In genomic region chr9:69816775-69817174, GRCh38 we compare ENCODE assay signal across 20 cellular contexts. TPM values are rescaled to one million over a fixed set of nuclear protein-coding genes. Genes with fewer than 3 reads are reported as not detected.
A peak's percentile ranks its signal among the peaks of the same experiment; 100 is the strongest.
DNase-seq lines count a peak whose midpoint lies in the region; ATAC-seq and TF ChIP-seq lines count a peak whose summit lies in the region.
"Had no signal": no experiment of that assay in that cellular context is flagged by ENCODE, and none has a peak within 500 bp of the region (broad histone marks: within the 10 kb centered on the region; RNA-seq: fewer than 3 reads in every experiment).

No MANE protein-coding gene starts in this region.

- peaks cover 13% of the 10 kb centered on the region for H3K27me3 Mint-ChIP-seq in activated naive CD8-positive, alpha-beta T cell treated with anti-CD3 and anti-CD28 coated beads, Interleukin-2, amount 10 ng/mL, durations not matched to agents 7 days and 5 days
- peaks cover 13% of the 10 kb centered on the region for H3K27me3 Mint-ChIP-seq in activated naive CD8-positive, alpha-beta T cell treated with anti-CD3 and anti-CD28 coated beads, Interleukin-2, amount 50 U/mL, for 24 hours
- H3K27me3 Mint-ChIP-seq in GM23338 (ENCODE audit: insufficient read depth, low read depth, poor library complexity): peaks cover 16% of the 10 kb centered on the region

- no peaks in the 10 kb centered on the region for H3K9me3 Mint-ChIP-seq in activated naive CD8-positive, alpha-beta T cell treated with anti-CD3 and anti-CD28 coated beads, Interleukin-2, amount 10 ng/mL, durations not matched to agents 7 days and 5 days
- no peaks in the 10 kb centered on the region for H3K9me3 Mint-ChIP-seq in activated naive CD8-positive, alpha-beta T cell treated with anti-CD3 and anti-CD28 coated beads, Interleukin-2, amount 50 U/mL, for 24 hours
- H3K9me3 Mint-ChIP-seq in GM23338: no peaks in the 10 kb centered on the region
- H3K9me3 Mint-ChIP-seq: CD8-positive, alpha-beta T cell had no signal

- H3F3A ChIP-seq in GM23338 (replicated peaks; ENCODE audit: low read depth) (no peaks in the 10 kb centered on the region), SK-N-SH (replicated peaks; ENCODE audit: insufficient read depth) (peaks cover 15% of the 10 kb centered on the region)

- H3K27me3 ChIP-seq in GM23338 (ENCODE audit: insufficient read depth): no peaks in the 10 kb centered on the region
- H3K27me3 ChIP-seq in SK-N-SH (ENCODE audit: insufficient read depth): no peaks in the 10 kb centered on the region
- no peaks in the 10 kb centered on the region for H3K27me3 ChIP-seq in mesenchymal stem cell (ENCODE audit: control insufficient read depth in 1 of 2, insufficient read depth in 1 of 2, low read length in 2 of 2)
- H3K27me3 ChIP-seq: Peyer's patch had no signal

- no peak overlapping the region for H3K9ac ChIP-seq in SK-N-SH
- no peak overlapping the region for H3K9ac ChIP-seq in mesenchymal stem cell (ENCODE audit: low read length)

- no peak overlapping the region for H3K23ac ChIP-seq in mesenchymal stem cell (ENCODE audit: low read length in 2 of 2)

- no peak overlapping the region for H2BK120ac ChIP-seq in mesenchymal stem cell (ENCODE audit: low read depth, low read length)

- H3K4me3 ChIP-seq in GM23338: no peak overlapping the region
- no peak overlapping the region for H3K4me3 ChIP-seq in SK-N-SH (ENCODE audit: low read depth in 2 of 2, low read length in 1 of 2)
- H3K4me3 ChIP-seq in mesenchymal stem cell (ENCODE audit: insufficient read depth in 1 of 2, low read depth in 1 of 2, low read length in 2 of 2): no peak overlapping the region
- H3K4me3 ChIP-seq: Peyer's patch had no signal

- no peak for ATAC-seq in activated naive CD8-positive, alpha-beta T cell treated with anti-CD3 and anti-CD28 coated beads, Interleukin-2, amount 10 ng/mL, durations not matched to agents 7 days and 5 days (ENCODE audit: low read depth)
- no peak for ATAC-seq in activated naive CD8-positive, alpha-beta T cell treated with anti-CD3 and anti-CD28 coated beads, Interleukin-2, amount 50 U/mL, for 24 hours
- ATAC-seq in GM23338 (no peak), GM19351 (IDR thresholded peaks at IDR 0.05; ENCODE audit: unreplicated experiment) (no peak)
- ATAC-seq: CD8-positive, alpha-beta T cell had no signal

- H3K4me3 Mint-ChIP-seq in activated naive CD8-positive, alpha-beta T cell treated with anti-CD3 and anti-CD28 coated beads, Interleukin-2, amount 10 ng/mL, durations not matched to agents 7 days and 5 days: peak overlapping the region; percentile 60
- no peak overlapping the region for H3K4me3 Mint-ChIP-seq in activated naive CD8-positive, alpha-beta T cell treated with anti-CD3 and anti-CD28 coated beads, Interleukin-2, amount 50 U/mL, for 24 hours
- H3K4me3 Mint-ChIP-seq in GM23338: no peak overlapping the region
- H3K4me3 Mint-ChIP-seq: CD8-positive, alpha-beta T cell; IgD-negative memory B cell had no signal

- no peaks in the 10 kb centered on the region; the same call in 1 of the 2 replicates for H3K9me2 ChIP-seq in GM23338 (ENCODE audit: insufficient read depth)
- H3K9me2 ChIP-seq in SK-N-SH: no peaks in the 10 kb centered on the region

- TF ChIP-seq CTCF in GM23338 (conservative IDR thresholded peaks at IDR 0.05; ENCODE audit: low read depth in 2 of 2): no peak
- no peak for TF ChIP-seq CTCF in SK-N-SH (IDR thresholded peaks at IDR 0.05)

- H4K8ac ChIP-seq in mesenchymal stem cell (ENCODE audit: low read length): no peak overlapping the region

- peaks cover 5% of the 10 kb centered on the region for H3K36me3 Mint-ChIP-seq in activated naive CD8-positive, alpha-beta T cell treated with anti-CD3 and anti-CD28 coated beads, Interleukin-2, amount 10 ng/mL, durations not matched to agents 7 days and 5 days
- no peaks in the 10 kb centered on the region for H3K36me3 Mint-ChIP-seq in activated naive CD8-positive, alpha-beta T cell treated with anti-CD3 and anti-CD28 coated beads, Interleukin-2, amount 50 U/mL, for 24 hours (ENCODE audit: low read depth)
- no peaks in the 10 kb centered on the region for H3K36me3 Mint-ChIP-seq in GM23338 (ENCODE audit: low read depth)
- H3K36me3 Mint-ChIP-seq: CD8-positive, alpha-beta T cell; IgD-negative memory B cell had no signal

- no peak for DNase-seq in activated naive CD8-positive, alpha-beta T cell treated with anti-CD3 and anti-CD28 coated beads, Interleukin-2, amount 10 ng/mL, durations not matched to agents 7 days and 5 days
- no peak for DNase-seq in activated naive CD8-positive, alpha-beta T cell treated with anti-CD3 and anti-CD28 coated beads, Interleukin-2, amount 50 U/mL, for 24 hours
- no peak for DNase-seq in GM23338 (ENCODE audit: low spot score)
- no peak for DNase-seq in SK-N-SH
- DNase-seq in mesenchymal stem cell: peak; percentile 13
- DNase-seq in HUDEP-2 (lab: John Stamatoyannopoulos, UW; ENCODE audit: unreplicated experiment in 76 of 76): no peak
- DNase-seq: CD8-positive, alpha-beta T cell; GDM1; NCI-H1417; NCI-H1694 treated with DMSO at 0.1 percent for 48 hours; NCI-H2081 treated with DMSO at 0.1 percent for 48 hours; NCI-H2171 treated with DMSO at 0.1 percent for 48 hours; NCI-H524 treated with DMSO at 0.1 percent for 48 hours; NCI-H82; Peyer's patch had no signal

- no peak overlapping the region for H3K18ac ChIP-seq in mesenchymal stem cell (ENCODE audit: low read depth in 1 of 2, low read length in 2 of 2)

- POLR2A ChIA-PET in activated naive CD8-positive, alpha-beta T cell treated with anti-CD3 and anti-CD28 coated beads, Interleukin-2, amount 10 ng/mL, durations not matched to agents 7 days and 5 days (lab: Charles Lee): no interaction called here
- POLR2A ChIA-PET in SK-N-SH (lab: Yijun Ruan, JAX): no interaction called here

- no peak overlapping the region for H2BK12ac ChIP-seq in mesenchymal stem cell (ENCODE audit: low read length in 2 of 2)

- H3K27ac Mint-ChIP-seq in activated naive CD8-positive, alpha-beta T cell treated with anti-CD3 and anti-CD28 coated beads, Interleukin-2, amount 10 ng/mL, durations not matched to agents 7 days and 5 days: no peak overlapping the region
- H3K27ac Mint-ChIP-seq in activated naive CD8-positive, alpha-beta T cell treated with anti-CD3 and anti-CD28 coated beads, Interleukin-2, amount 50 U/mL, for 24 hours: no peak overlapping the region
- no peak overlapping the region for H3K27ac Mint-ChIP-seq in GM23338
- H3K27ac Mint-ChIP-seq: CD8-positive, alpha-beta T cell; IgD-negative memory B cell had no signal

- WGBS in SK-N-SH (ENCODE audit: low lambda C conversion rate): 22% methylated on average over 2 of the region's 2 CpGs
- WGBS in mesenchymal stem cell: 100% methylated on average over 1 of the region's 2 CpGs

- H3K14ac ChIP-seq in mesenchymal stem cell (ENCODE audit: low read length in 2 of 2): no peak overlapping the region

- no peak for TF ChIP-seq EP300 in SK-N-SH (IDR thresholded peaks at IDR 0.05; ENCODE audit: borderline replicate concordance in 1 of 2, low read depth in 1 of 2, low read length in 1 of 2)

- H2BK5ac ChIP-seq in mesenchymal stem cell (ENCODE audit: low read depth, low read length, poor library complexity, severe bottlenecking): no peak overlapping the region

- peaks cover 43% of the 10 kb centered on the region for H3K4me1 Mint-ChIP-seq in activated naive CD8-positive, alpha-beta T cell treated with anti-CD3 and anti-CD28 coated beads, Interleukin-2, amount 10 ng/mL, durations not matched to agents 7 days and 5 days
- H3K4me1 Mint-ChIP-seq in activated naive CD8-positive, alpha-beta T cell treated with anti-CD3 and anti-CD28 coated beads, Interleukin-2, amount 50 U/mL, for 24 hours: peaks cover 46% of the 10 kb centered on the region
- peaks cover 23% of the 10 kb centered on the region for H3K4me1 Mint-ChIP-seq in GM23338

- H4K20me1 ChIP-seq in GM23338 (replicated peaks; ENCODE audit: insufficient read depth) (no peaks in the 10 kb centered on the region), SK-N-SH (ENCODE audit: insufficient read depth) (no peaks in the 10 kb centered on the region)

- H2BK15ac ChIP-seq in mesenchymal stem cell (ENCODE audit: low read depth, poor library complexity, severe bottlenecking): no peak overlapping the region

- no peak overlapping the region for H3K27ac ChIP-seq in GM23338 (ENCODE audit: low read depth)
- H3K27ac ChIP-seq in SK-N-SH (ENCODE audit: low read depth in 2 of 2, low read length in 1 of 2): peak overlapping the region; percentile 22 to 39; a peak in 2 of 4 replicates
- no peak overlapping the region for H3K27ac ChIP-seq in mesenchymal stem cell (ENCODE audit: low read length, poor library complexity, severe bottlenecking)
- H3K27ac ChIP-seq: HL-60, Peyer's patch had no signal

- H2AFZ ChIP-seq in GM23338: peak overlapping the region; percentile 49
- no peak overlapping the region for H2AFZ ChIP-seq in SK-N-SH (ENCODE audit: low read depth)
- H2AFZ ChIP-seq in mesenchymal stem cell (ENCODE audit: low read depth, low read length): no peak overlapping the region

- no peaks in the 10 kb centered on the region for H3K79me1 ChIP-seq in mesenchymal stem cell (replicated peaks; ENCODE audit: low read length, poor library complexity, severe bottlenecking)

- no peak overlapping the region for H4K91ac ChIP-seq in mesenchymal stem cell (ENCODE audit: low read length)

- H3K36me3 ChIP-seq in GM23338 (ENCODE audit: insufficient read depth) (no peaks in the 10 kb centered on the region), SK-N-SH (replicated peaks in 1 of 2; ENCODE audit: control insufficient read depth in 1 of 2, insufficient read depth in 2 of 2, low read length in 1 of 2) (no peaks in the 10 kb centered on the region), mesenchymal stem cell (ENCODE audit: control insufficient read depth in 1 of 2, insufficient read depth in 2 of 2, low read depth in 1 of 2, low read length in 2 of 2) (no peaks in the 10 kb centered on the region)
- H3K36me3 ChIP-seq: Peyer's patch had no signal

- TF ChIP-seq RAD21 in SK-N-SH (IDR thresholded peaks at IDR 0.05; ENCODE audit: low read length): no peak

- no peaks in the 10 kb centered on the region for H3K9me3 ChIP-seq in SK-N-SH
- H3K9me3 ChIP-seq in mesenchymal stem cell (ENCODE audit: control insufficient read depth, low read length): no peaks in the 10 kb centered on the region
- H3K9me3 ChIP-seq: Peyer's patch had no signal

- H3K4me1 ChIP-seq in GM23338 (ENCODE audit: insufficient read depth) (peaks cover 13% of the 10 kb centered on the region), SK-N-SH (ENCODE audit: control insufficient read depth in 1 of 2, insufficient read depth in 2 of 2, low read depth in 1 of 2, low read length in 1 of 2) (peaks cover 5 to 30% of the 10 kb centered on the region in 2 experiments; a peak in 3 of 4 replicates), mesenchymal stem cell (ENCODE audit: control insufficient read depth, insufficient read depth, low read depth, low read length) (peaks cover 6% of the 10 kb centered on the region)
- H3K4me1 ChIP-seq: Peyer's patch had no signal

- no peak overlapping the region for H3K4ac ChIP-seq in mesenchymal stem cell (ENCODE audit: low read depth in 1 of 2, low read length in 2 of 2)

- no peak overlapping the region for H2AK5ac ChIP-seq in mesenchymal stem cell (ENCODE audit: low read length, severe bottlenecking)

- H3K79me2 ChIP-seq in GM23338 (replicated peaks; ENCODE audit: insufficient read depth) (no peaks in the 10 kb centered on the region; the same call in 1 of the 2 replicates), SK-N-SH (ENCODE audit: insufficient read depth) (no peaks in the 10 kb centered on the region)

- CTCF ChIA-PET in SK-N-SH (lab: Yijun Ruan, JAX): no interaction called here

- no peak overlapping the region for H3K4me2 ChIP-seq in GM23338
- peak overlapping the region; percentile 45; the same call in 1 of the 2 replicates for H3K4me2 ChIP-seq in SK-N-SH
- H3K4me2 ChIP-seq in mesenchymal stem cell (ENCODE audit: low read length, poor library complexity, severe bottlenecking): no peak overlapping the region

RNA-seq across cellular contexts. Expression of gene CFAP95, which starts 3.8 kb away (rescaled TPM):
- total RNA-seq in activated naive CD8-positive, alpha-beta T cell treated with anti-CD3 and anti-CD28 coated beads, Interleukin-2, amount 10 ng/mL, durations not matched to agents 7 days and 5 days: 10 to 100 TPM; 10.6 to 12.3 TPM
- total RNA-seq in GM23338 (2014; rRNA removed; shearing (Covaris generic)): 48.6 and 69.1 TPM in 2 replicates
- polyA plus RNA-seq in GM23338 (2016; fragmentation: Nextera tagmentation; extraction: Ambion mirVana) (82.5 and 88.6 TPM in 2 replicates), SK-N-SH (2012; rRNA removed) (not detected in 2 replicates)
- 0.04 TPM in 1 of 2 replicates, not detected in the other for polyA plus RNA-seq in SK-N-SH (2012; cell fraction: cytosol; rRNA removed)
- not detected in 2 replicates for polyA plus RNA-seq in SK-N-SH (2012; cell fraction: nucleus; rRNA removed)
- not detected for polyA plus RNA-seq in mesenchymal stem cell (2013, experiment 1 of 2)
- not detected for polyA plus RNA-seq in mesenchymal stem cell (2013, experiment 2 of 2)
- total RNA-seq: CD8-positive, alpha-beta T cell; HT-29; M059J; Peyer's patch had no signal
- polyA plus RNA-seq: IgD-negative memory B cell had no signal

RNA-seq across cellular contexts. Expression of gene PTAR1, which starts 57.0 kb away (rescaled TPM):
- 10 to 100 TPM; 68.4 to 69.6 TPM for total RNA-seq in activated naive CD8-positive, alpha-beta T cell treated with anti-CD3 and anti-CD28 coated beads, Interleukin-2, amount 10 ng/mL, durations not matched to agents 7 days and 5 days
- 218 and 219 TPM in 2 replicates for total RNA-seq in GM23338 (2014; rRNA removed; shearing (Covaris generic))
- polyA plus RNA-seq in GM23338 (2016; fragmentation: Nextera tagmentation; extraction: Ambion mirVana) (32.1 and 35.2 TPM in 2 replicates), SK-N-SH (2012; rRNA removed) (4.7 and 7.8 TPM in 2 replicates)
- 7.3 and 7.7 TPM in 2 replicates for polyA plus RNA-seq in SK-N-SH (2012; cell fraction: cytosol; rRNA removed)
- 7.9 and 16.5 TPM in 2 replicates for polyA plus RNA-seq in SK-N-SH (2012; cell fraction: nucleus; rRNA removed)
- 17.4 TPM for polyA plus RNA-seq in mesenchymal stem cell (2013, experiment 1 of 2)
- polyA plus RNA-seq in mesenchymal stem cell (2013, experiment 2 of 2): 16.4 TPM

Comparison
In these comparisons a context has a peak if more than half of its experiments do, and no peak if none do; other contexts are left out.
1. H3K27ac ChIP-seq: peak in SK-N-SH (2 of 2); none in GM23338 (single experiment) and mesenchymal stem cell (single experiment).